23 cellular contexts compared by ENCODE assay signal in genomic region chr1:53476579-53476978, GRCh38. TPM values are rescaled to one million over a fixed set of nuclear protein-coding genes. Genes with fewer than 3 reads are reported as not detected.
"Had no signal": no experiment of that assay in that cellular context is flagged by ENCODE, and none has a peak within 500 bp of the region (broad histone marks: within the 10 kb centered on the region; RNA-seq: fewer than 3 reads in every experiment).

No MANE protein-coding gene starts in this region.

- H3K9ac ChIP-seq: SK-N-SH had no signal

- DNase-seq: IMR-90, Karpas-422, KG1, MG63, NCI-H1092, NCI-H1105 treated with DMSO at 0.1 percent for 48 hours, NCI-H1417 treated with DMSO at 0.1 percent for 48 hours, NCI-H146, NCI-H187 treated with DMSO at 0.1 percent for 48 hours, NCI-H2029 treated with DMSO at 0.1 percent for 48 hours, NCI-H2171 treated with DMSO at 0.1 percent for 48 hours, NCI-H345, NCI-H446 treated with DMSO at 0.1 percent for 48 hours, NCI-H510A treated with DMSO at 0.1 percent for 48 hours, NCI-H526, PC-3, SHP77, SK-N-SH, SW 1271 had no signal

- H3K27ac ChIP-seq: RWPE1 had no signal

- H3K4me2 ChIP-seq: SK-N-SH had no signal

- H3K27me3 ChIP-seq: MG63 had no signal

- H3K9me3 ChIP-seq: MG63, SK-N-SH had no signal

RNA-seq across cellular contexts. Expression of gene DMRTB1, which starts 17.4 kb away (rescaled TPM):
- total RNA-seq: HepG2, HT1080, IMR-90, PC-3, SK-MEL-5 had no signal
